ENCODE assay signal across 18 cellular contexts in genomic region chr9:126147620-126148522, GRCh38.
A peak's percentile ranks its signal among the peaks of the same experiment; 100 is the strongest.
DNase-seq lines count a peak whose midpoint lies in the region; ATAC-seq and TF ChIP-seq lines count a peak whose summit lies in the region.
"Had no signal": no experiment of that assay in that cellular context is flagged by ENCODE, and none has a peak within 500 bp of the region (broad histone marks: within the 10 kb centered on the region; RNA-seq: fewer than 3 reads in every experiment).

No MANE protein-coding gene starts in this region.

- H3K9me3 ChIP-seq in lung (ENCODE audit: control insufficient read depth in 2 of 2, insufficient read depth in 1 of 2, low read length in 1 of 2) (peaks cover 0 to 6% of the 10 kb centered on the region in 2 donors), vagina (no peaks in the 10 kb centered on the region)
- H3K9me3 ChIP-seq: breast epithelium had no signal

- no peak for TF ChIP-seq POLR2A in vagina (IDR thresholded peaks at IDR 0.05)

- H3K27me3 ChIP-seq in lung (ENCODE audit: control insufficient read depth, insufficient read depth): no peaks in the 10 kb centered on the region
- H3K27me3 ChIP-seq in vagina: no peaks in the 10 kb centered on the region

- intact Hi-C loops in cardiac septum (cut with DNase I) (no loop called here), Right ventricle myocardium inferior (cut with DNase I) (no loop called here), vagina (cut with DNase I) (no loop called here)

- ATAC-seq in Right ventricle myocardium inferior (no peak), lung (ENCODE audit: insufficient read depth, low FRiP score) (no peak)
- ATAC-seq: activated CD8-positive, alpha-beta T cell treated with anti-CD3 and anti-CD28 coated beads for 36 hours; K562 had no signal

- peak; percentile 31 for DNase-seq in cardiac septum (ENCODE audit: low spot score)
- DNase-seq in Right ventricle myocardium inferior (ENCODE audit: missing footprints): no peak
- DNase-seq in activated CD8-positive, alpha-beta memory T cell treated with anti-CD3 and anti-CD28 coated beads, Interleukin-2, amount 50 U/mL, for 48 hours: peak; percentile 18
- DNase-seq in lung (ENCODE audit: low spot score): peak; percentile 14
- peak; percentile 76 to 82 for DNase-seq in vagina (ENCODE audit: extremely low spot score in 2 of 2)
- DNase-seq in activated T-cell treated with anti-CD3 and anti-CD28 coated beads, Interleukin-2, amount 50 U/mL, for 1 hour: no peak
- DNase-seq in glomerular visceral epithelial cell (ENCODE audit: extremely low spot score): no peak
- DNase-seq in Ammon's horn (ENCODE audit: low spot score): no peak
- DNase-seq: activated CD8-positive, alpha-beta T cell treated with anti-CD3 and anti-CD28 coated beads for 36 hours; erythroblast; left colon; NCI-H2029 treated with DMSO at 0.1 percent for 48 hours; NCI-H526 treated with DMSO at 0.1 percent for 48 hours; Right ventricle myocardium superior had no signal

- 71 to 79% methylated on average over 13 of the region's 13 CpGs for WGBS in lung, 2 donors

- H3K27ac ChIP-seq in lung (ENCODE audit: low read depth in 1 of 2, low read length in 1 of 2): no peak overlapping the region
- H3K27ac ChIP-seq in vagina: no peak overlapping the region
- H3K27ac ChIP-seq: breast epithelium, dorsolateral prefrontal cortex, neural progenitor cell had no signal

- H3K4me3 ChIP-seq in lung: no peak overlapping the region
- H3K4me3 ChIP-seq in vagina: no peak overlapping the region
- H3K4me3 ChIP-seq: breast epithelium, dorsolateral prefrontal cortex, K562, neural progenitor cell had no signal

- TF ChIP-seq CTCF in lung (IDR thresholded peaks at IDR 0.05; ENCODE audit: control extremely low read depth, extremely low read depth): no peak
- no peak for TF ChIP-seq CTCF in vagina (IDR thresholded peaks at IDR 0.05)

- H3K4me1 ChIP-seq in lung (ENCODE audit: control insufficient read depth in 2 of 2, insufficient read depth in 2 of 2, low read length in 2 of 2): no peaks in the 10 kb centered on the region
- H3K4me1 ChIP-seq in vagina: peaks cover 20% of the 10 kb centered on the region
- H3K4me1 ChIP-seq: breast epithelium had no signal

- no peaks in the 10 kb centered on the region for H3K36me3 ChIP-seq in lung (ENCODE audit: control insufficient read depth in 2 of 2, insufficient read depth in 2 of 2, low read length in 2 of 2)
- H3K36me3 ChIP-seq in vagina: no peaks in the 10 kb centered on the region
- H3K36me3 ChIP-seq: breast epithelium, neural progenitor cell had no signal

Comparison
In these comparisons a context has a peak if more than half of its experiments do, and no peak if none do; other contexts are left out.
1. DNase-seq: peak in cardiac septum (single experiment), activated CD8-positive, alpha-beta memory T cell treated with anti-CD3 and anti-CD28 coated beads, Interleukin-2, amount 50 U/mL, for 48 hours (single experiment), lung (single experiment) and vagina (2 of 2); none in Right ventricle myocardium inferior (single experiment), activated T-cell treated with anti-CD3 and anti-CD28 coated beads, Interleukin-2, amount 50 U/mL, for 1 hour (single experiment), glomerular visceral epithelial cell (single experiment) and Ammon's horn (single experiment).